In genomic region chrX:74187211-74187610, GRCh38 we compare ENCODE assay signal across 18 cellular contexts.
"Had no signal": no experiment of that assay in that cellular context is flagged by ENCODE, and none has a peak within 500 bp of the region (broad histone marks: within the 10 kb centered on the region; RNA-seq: fewer than 3 reads in every experiment).

No MANE protein-coding gene starts in this region.

- H3K4me3 Mint-ChIP-seq: activated naive CD4-positive, alpha-beta T cell treated with anti-CD3 and anti-CD28 coated beads, Interleukin-2, amount 50 U/mL, for 24 hours; nephron progenitor cell; T-helper 2 cell treated with Interferon-gamma antibody and Interleukin-4, amounts not matched to agents 5 μg/mL and 100 μg/mL, for 36 hours had no signal

- H3K4me3 ChIP-seq: colonic mucosa, right atrium auricular region, tibial artery had no signal

- H3K9me3 Mint-ChIP-seq: activated naive CD4-positive, alpha-beta T cell treated with anti-CD3 and anti-CD28 coated beads, Interleukin-2, amount 50 U/mL, for 24 hours; T-helper 2 cell treated with Interferon-gamma antibody and Interleukin-4, amounts not matched to agents 5 μg/mL and 100 μg/mL, for 36 hours had no signal

- H3K27me3 ChIP-seq: brain microvascular endothelial cell, colonic mucosa, right atrium auricular region, tibial artery had no signal

- H3K4me1 Mint-ChIP-seq: activated naive CD4-positive, alpha-beta T cell treated with anti-CD3 and anti-CD28 coated beads, Interleukin-2, amount 50 U/mL, for 24 hours; nephron progenitor cell had no signal

- H3K9me3 ChIP-seq: colonic mucosa, tibial artery had no signal

- H3K27me3 Mint-ChIP-seq: activated naive CD4-positive, alpha-beta T cell treated with anti-CD3 and anti-CD28 coated beads, Interleukin-2, amount 50 U/mL, for 24 hours had no signal

- H3K36me3 Mint-ChIP-seq: activated naive CD4-positive, alpha-beta T cell treated with anti-CD3 and anti-CD28 coated beads, Interleukin-2, amount 50 U/mL, for 24 hours had no signal

- H3K27ac ChIP-seq: brain microvascular endothelial cell, colonic mucosa, right atrium auricular region, tibial artery had no signal

- ATAC-seq: stimulated activated naive CD8-positive, alpha-beta T cell treated with anti-CD3 and anti-CD28 coated beads, Interleukin-15, Interleukin-2, amounts not matched to agents 100 U/mL and 50 U/mL, for 24 hours had no signal

- H3K36me3 ChIP-seq: brain microvascular endothelial cell, colonic mucosa, right atrium auricular region, tibial artery had no signal

- H3K4me1 ChIP-seq: colonic mucosa, right atrium auricular region, tibial artery had no signal

- H3K27ac Mint-ChIP-seq: activated naive CD4-positive, alpha-beta T cell treated with anti-CD3 and anti-CD28 coated beads, Interleukin-2, amount 50 U/mL, for 24 hours; nephron progenitor cell; T-helper 2 cell treated with Interferon-gamma antibody and Interleukin-4, amounts not matched to agents 5 μg/mL and 100 μg/mL, for 36 hours had no signal

- DNase-seq: activated CD4-positive, alpha-beta T cell treated with anti-CD3 and anti-CD28 coated beads, Interleukin-2, amount 50 U/mL, for 4 hours; activated gamma-delta T cell; amniotic stem cell; brain microvascular endothelial cell; central memory CD4-positive, alpha-beta T cell; colonic mucosa; erythroblast; hippocampal formation; islet precursor cell; midbrain; nephron progenitor cell; occipital lobe; stimulated activated naive CD8-positive, alpha-beta T cell treated with anti-CD3 and anti-CD28 coated beads, Interleukin-15, Interleukin-2, amounts not matched to agents 100 U/mL and 50 U/mL, for 24 hours; substantia nigra; tibial artery had no signal
